16 cellular contexts compared by ENCODE assay signal in the genomic region with DNA sequence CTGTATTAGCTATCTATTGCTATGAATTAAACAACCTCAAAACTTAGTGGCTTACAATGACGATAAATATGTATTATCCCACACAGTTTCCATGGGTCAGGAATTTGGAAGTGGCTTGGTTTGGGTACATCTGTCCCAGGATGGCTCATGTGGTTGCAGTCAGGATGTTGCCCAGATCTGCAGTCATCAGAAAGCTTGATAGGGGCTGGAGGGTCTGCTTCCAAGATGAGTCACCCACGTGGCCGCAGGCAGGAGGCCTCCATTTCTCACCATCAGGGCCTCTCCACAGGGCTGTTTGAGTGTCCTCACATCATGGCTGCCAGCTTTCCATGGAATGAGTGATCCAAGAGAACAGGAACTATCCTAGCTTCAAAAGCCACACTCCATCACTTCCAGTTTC. TPM values are rescaled to one million over a fixed set of nuclear protein-coding genes. Genes with fewer than 3 reads are reported as not detected.
A peak's percentile ranks its signal among the peaks of the same experiment; 100 is the strongest.
DNase-seq lines count a peak whose midpoint lies in the region; ATAC-seq and TF ChIP-seq lines count a peak whose summit lies in the region.
"Had no signal": no experiment of that assay in that cellular context is flagged by ENCODE, and none has a peak within 500 bp of the region (broad histone marks: within the 10 kb centered on the region; RNA-seq: fewer than 3 reads in every experiment).

No MANE protein-coding gene starts in this region.

- DNase-seq in natural killer cell treated with Interleukin-12 subunit alpha and Interleukin-12 subunit beta and Interleukin-15 and Interleukin-18, amount 100 ng/mL, for 72 hours (ENCODE audit: low spot score), result no peak
- DNase-seq in natural killer cell (no peak), MM.1S (no peak), ureter (ENCODE audit: low spot score) (no peak)
- no peak for DNase-seq in effector memory CD8-positive, alpha-beta T cell
- no peak for DNase-seq in activated CD4-positive, CD25-positive, alpha-beta regulatory T cell (lab: John Stamatoyannopoulos, UW)
- DNase-seq: BE2C, H7, Karpas-422, NCI-H1417 treated with DMSO at 0.1 percent for 48 hours, NCI-H2029, NCI-H524 had no signal

- no peak for ATAC-seq in natural killer cell treated with Interleukin-12 subunit alpha and Interleukin-12 subunit beta and Interleukin-15 and Interleukin-18, amount 100 ng/mL, for 72 hours
- no peak for ATAC-seq in natural killer cell
- no peak for ATAC-seq in effector memory CD8-positive, alpha-beta T cell (replicated peaks)
- ATAC-seq in GM18870 (IDR thresholded peaks at IDR 0.05; ENCODE audit: unreplicated experiment), result no peak

- peaks cover 8 to 13% of the 10 kb centered on the region in 2 donors for H3K27me3 Mint-ChIP-seq in natural killer cell treated with Interleukin-12 subunit alpha and Interleukin-12 subunit beta and Interleukin-15 and Interleukin-18, amount 100 ng/mL, for 72 hours
- H3K27me3 Mint-ChIP-seq in natural killer cell (ENCODE audit: low read depth in 2 of 2), result peaks cover 12 to 13% of the 10 kb centered on the region in 2 donors
- no peaks in the 10 kb centered on the region for H3K27me3 Mint-ChIP-seq in effector memory CD8-positive, alpha-beta T cell

- H3K27ac ChIP-seq in MM.1S (ENCODE audit: low read length), result no peak overlapping the region
- H3K27ac ChIP-seq: RWPE1, SJCRH30 had no signal

- H3K9me2 ChIP-seq in MM.1S (replicated peaks; ENCODE audit: insufficient read depth, low read length), result no peaks in the 10 kb centered on the region

- peaks cover 13% of the 10 kb centered on the region; the same call in 1 of the 2 replicates for H3K27me3 ChIP-seq in MM.1S (replicated peaks; ENCODE audit: insufficient read depth, low read length)
- H3K27me3 ChIP-seq: BE2C, SJCRH30 had no signal

- H3K4me1 ChIP-seq in MM.1S (ENCODE audit: low read length), result peaks cover 16% of the 10 kb centered on the region
- H3K4me1 ChIP-seq: BE2C, SJCRH30 had no signal

- H3K36me3 ChIP-seq in MM.1S (replicated peaks; ENCODE audit: insufficient read depth, low read length), result no peaks in the 10 kb centered on the region
- H3K36me3 ChIP-seq: BE2C, SJCRH30 had no signal

- no peak for TF ChIP-seq CTCF in natural killer cell (IDR thresholded peaks at IDR 0.05)
- TF ChIP-seq CTCF in MM.1S (IDR thresholded peaks at IDR 0.05; ENCODE audit: low read length), result no peak

- H3K4me3 ChIP-seq in MM.1S (ENCODE audit: low read length), result no peak overlapping the region
- H3K4me3 ChIP-seq: SJCRH30 had no signal

- peak overlapping the region; percentile 74 for H3K4me3 Mint-ChIP-seq in natural killer cell treated with Interleukin-12 subunit alpha and Interleukin-12 subunit beta and Interleukin-15 and Interleukin-18, amount 100 ng/mL, for 72 hours
- no peak overlapping the region for H3K4me3 Mint-ChIP-seq in natural killer cell
- peak overlapping the region; percentile 67 to 69 for H3K4me3 Mint-ChIP-seq in effector memory CD8-positive, alpha-beta T cell

- H3K27ac Mint-ChIP-seq in natural killer cell treated with Interleukin-12 subunit alpha and Interleukin-12 subunit beta and Interleukin-15 and Interleukin-18, amount 100 ng/mL, for 72 hours, result peak overlapping the region; percentile 66 to 83
- no peak overlapping the region for H3K27ac Mint-ChIP-seq in natural killer cell
- peak overlapping the region in 1 of 2 donors; percentile 77 for H3K27ac Mint-ChIP-seq in effector memory CD8-positive, alpha-beta T cell

- H3K9me3 ChIP-seq in MM.1S (replicated peaks; ENCODE audit: insufficient read depth, low read length), result no peaks in the 10 kb centered on the region
- H3K9me3 ChIP-seq: BE2C, SJCRH30 had no signal

- no peaks in the 10 kb centered on the region for H3K9me3 Mint-ChIP-seq in natural killer cell treated with Interleukin-12 subunit alpha and Interleukin-12 subunit beta and Interleukin-15 and Interleukin-18, amount 100 ng/mL, for 72 hours
- no peaks in the 10 kb centered on the region for H3K9me3 Mint-ChIP-seq in natural killer cell
- H3K9me3 Mint-ChIP-seq in effector memory CD8-positive, alpha-beta T cell, result no peaks in the 10 kb centered on the region

- H2AFZ ChIP-seq in MM.1S (ENCODE audit: low read length), result no peak overlapping the region

- H3K36me3 Mint-ChIP-seq in natural killer cell treated with Interleukin-12 subunit alpha and Interleukin-12 subunit beta and Interleukin-15 and Interleukin-18, amount 100 ng/mL, for 72 hours, result peaks cover 5% of the 10 kb centered on the region
- H3K36me3 Mint-ChIP-seq in natural killer cell, result no peaks in the 10 kb centered on the region
- peaks cover 7% of the 10 kb centered on the region for H3K36me3 Mint-ChIP-seq in effector memory CD8-positive, alpha-beta T cell (ENCODE audit: insufficient read depth)

- peak overlapping the region; percentile 9; the same call in 1 of the 2 replicates for H3K4me2 ChIP-seq in MM.1S (ENCODE audit: low read depth, low read length)

- H4K20me1 ChIP-seq in MM.1S (ENCODE audit: insufficient read depth, low read length), result no peaks in the 10 kb centered on the region

- no peaks in the 10 kb centered on the region for H3F3A ChIP-seq in MM.1S (ENCODE audit: insufficient read depth, low read length)

- peaks cover 26 to 32% of the 10 kb centered on the region in 2 donors for H3K4me1 Mint-ChIP-seq in natural killer cell treated with Interleukin-12 subunit alpha and Interleukin-12 subunit beta and Interleukin-15 and Interleukin-18, amount 100 ng/mL, for 72 hours (ENCODE audit: low read depth in 2 of 2)
- H3K4me1 Mint-ChIP-seq in natural killer cell, result peaks cover 18 to 19% of the 10 kb centered on the region in 2 donors
- peaks cover 24 to 27% of the 10 kb centered on the region in 2 donors for H3K4me1 Mint-ChIP-seq in effector memory CD8-positive, alpha-beta T cell (ENCODE audit: low read depth in 2 of 2)

- intact Hi-C loops in natural killer cell (cut with micrococcal nuclease), result no loop called here

- H3K79me2 ChIP-seq in MM.1S (ENCODE audit: low read length), result no peaks in the 10 kb centered on the region

- H3K9ac ChIP-seq in MM.1S (ENCODE audit: low read length), result no peak overlapping the region

RNA-seq across cellular contexts. Expression of a gene that starts 46.4 kb away (rescaled TPM):
- not detected for total RNA-seq in natural killer cell treated with Interleukin-12 subunit alpha and Interleukin-12 subunit beta and Interleukin-15 and Interleukin-18, amount 100 ng/mL, for 72 hours
- total RNA-seq in natural killer cell (under 1 TPM in 1 of 3 donors, not detected in 2; 0.23 TPM), ureter (0.34 TPM)
- total RNA-seq: H7, OCI-LY7 had no signal

Comparison
In these comparisons a context has a peak if more than half of its experiments do, and no peak if none do; other contexts are left out.
1. H3K27ac Mint-ChIP-seq: peak in natural killer cell treated with Interleukin-12 subunit alpha and Interleukin-12 subunit beta and Interleukin-15 and Interleukin-18, amount 100 ng/mL, for 72 hours (2 of 2); none in natural killer cell (0 of 2).